In the genomic region with DNA sequence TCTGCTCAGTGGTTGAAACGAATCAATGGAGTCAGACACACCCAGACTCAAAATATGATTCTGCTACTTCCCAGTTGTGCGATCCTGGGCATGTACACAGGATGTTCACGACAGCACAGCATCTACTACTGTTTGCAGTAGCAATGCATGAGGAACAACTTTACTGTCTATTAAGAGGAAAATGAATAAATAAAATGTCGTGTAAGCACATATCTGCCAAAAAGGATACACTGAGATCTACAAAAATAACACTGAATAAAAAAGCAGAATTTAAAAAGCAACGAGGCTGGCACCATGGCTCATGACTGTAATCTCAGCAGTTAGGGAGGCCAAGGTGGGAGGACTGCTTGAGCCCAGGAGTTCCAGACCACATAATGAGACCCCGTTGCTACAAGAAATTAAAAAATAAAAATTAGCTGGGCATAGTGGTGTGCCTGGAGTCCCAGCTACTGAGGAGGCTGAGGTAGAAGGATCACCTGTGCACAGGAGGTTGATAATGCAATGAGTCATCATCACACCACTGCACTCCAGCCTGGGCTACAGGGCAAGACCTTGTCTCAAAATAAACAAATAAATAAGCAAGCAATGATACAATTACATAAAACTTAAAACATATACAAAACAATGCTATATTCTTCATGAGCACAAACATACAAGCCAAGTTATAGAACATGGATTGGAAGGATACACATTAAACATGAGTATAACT, we compare ENCODE assay signal across 17 cellular contexts. TPM values are rescaled to one million over a fixed set of nuclear protein-coding genes. Genes with fewer than 3 reads are reported as not detected.
DNase-seq lines count a peak whose midpoint lies in the region; ATAC-seq, FAIRE-seq and TF ChIP-seq lines count a peak whose summit lies in the region.
"Had no signal": no experiment of that assay in that cellular context is flagged by ENCODE, and none has a peak within 500 bp of the region (broad histone marks: within the 10 kb centered on the region; RNA-seq: fewer than 3 reads in every experiment).

No MANE protein-coding gene starts in this region.

- peaks cover 10% of the 10 kb centered on the region for H3K4me1 Mint-ChIP-seq in MCF 10A (ENCODE audit: insufficient read depth, unreplicated experiment)

- no peaks in the 10 kb centered on the region for H3K27me3 ChIP-seq in foreskin keratinocyte

- peak; percentile 64 for FAIRE-seq in GM12891 (lab: Jason Lieb, UNC)
- FAIRE-seq: G401.6 had no signal

- intact Hi-C loops in sciatic nerve (cut with DNase I) (no loop called here), MCF 10A (cut with micrococcal nuclease) (no loop called here)

- peaks cover 46% of the 10 kb centered on the region for H3K36me3 Mint-ChIP-seq in MCF 10A (ENCODE audit: insufficient read depth, unreplicated experiment)

- no peak overlapping the region for H3K27ac Mint-ChIP-seq in MCF 10A (ENCODE audit: low read depth, unreplicated experiment)

- no peak for DNase-seq in GM12891 (ENCODE audit: insufficient read length, low spot score)
- DNase-seq in foreskin keratinocyte, result no peak
- DNase-seq in NOMO-1 treated with DMSO at 0.1 percent for 48 hours (lab: John Stamatoyannopoulos, UW; ENCODE audit: unreplicated experiment), result no peak
- no peak for DNase-seq in sciatic nerve (ENCODE audit: low spot score)
- no peak for DNase-seq in MCF 10A (ENCODE audit: unreplicated experiment)
- DNase-seq: ACHN, AML-193, H9, NCI-H1105, NCI-H2107, NCI-H510A, NCI-H748 treated with DMSO at 0.1 percent for 48 hours, PC-3 had no signal

- TF ChIP-seq POLR2A in GM12891 (IDR thresholded peaks at IDR 0.05; ENCODE audit: low read depth, low read length), result no peak

- POLR2A ChIA-PET in MCF 10A (lab: Yijun Ruan, JAX), result interaction anchor here (1.6 kb wide), 1 partner anchor 11 kb away, joined by 3 read pairs; no protein-coding TSS in a partner anchor

- H3K27me3 Mint-ChIP-seq in MCF 10A (ENCODE audit: insufficient read depth, unreplicated experiment), result no peaks in the 10 kb centered on the region

- TF ChIP-seq CTCF in 22Rv1 (IDR thresholded peaks at IDR 0.05), result no peak
- TF ChIP-seq CTCF in VCaP (conservative IDR thresholded peaks at IDR 0.05), result no peak
- no peak for TF ChIP-seq CTCF in foreskin keratinocyte (conservative IDR thresholded peaks at IDR 0.05)
- TF ChIP-seq CTCF in MCF 10A (IDR thresholded peaks at IDR 0.05; ENCODE audit: unreplicated experiment), result no peak

- H3K27ac ChIP-seq in 22Rv1 (peak overlapping the region; percentile 40), VCaP (peak overlapping the region; percentile 30; the same call in 1 of the 2 replicates), foreskin keratinocyte (no peak overlapping the region)
- H3K27ac ChIP-seq: C4-2B had no signal

- ATAC-seq in foreskin keratinocyte, result peak; percentile 69
- no peak for ATAC-seq in sciatic nerve
- ATAC-seq: PC-3 had no signal

- no TSS peak for BruUV-seq in MCF 10A (replicated peaks; lab: Mats Ljungman, UMichigan)

- no peaks in the 10 kb centered on the region for H3K4me1 ChIP-seq in foreskin keratinocyte

- no peaks in the 10 kb centered on the region for H3K9me3 Mint-ChIP-seq in MCF 10A (ENCODE audit: unreplicated experiment)
- H3K9me3 Mint-ChIP-seq: H9 had no signal

- CTCF ChIA-PET in MCF 10A (lab: Yijun Ruan, JAX), result interaction anchor here (0.6 to 2.2 kb wide), 2 partner anchors 12 to 1354 kb away, joined by 4 to 8 read pairs; no protein-coding TSS in a partner anchor

- H3K4me3 Mint-ChIP-seq in MCF 10A (ENCODE audit: unreplicated experiment), result no peak overlapping the region
- H3K4me3 Mint-ChIP-seq: H9 had no signal

TF ChIP-seq in GM12891, 5 proteins besides CTCF, POLR2A, EP300 and RAD21:
- TF ChIP-seq SPI1 (IDR thresholded peaks at IDR 0.05; ENCODE audit: low read depth, low read length) (no peak), POU2F2 (IDR thresholded peaks at IDR 0.05; ENCODE audit: low read depth, low read length) (no peak), TAF1 (IDR thresholded peaks at IDR 0.05; ENCODE audit: low read depth, low read length) (no peak), POLR2AphosphoS5 (IDR thresholded peaks at IDR 0.05; ENCODE audit: low read depth, low read length) (no peak), PAX5 (IDR thresholded peaks at IDR 0.05; ENCODE audit: insufficient read depth, low read length, severe bottlenecking) (no peak)

RNA-seq across cellular contexts. Expression of a gene that starts 8.7 kb away (rescaled TPM):
- 17.8 TPM for polyA plus RNA-seq in GM12891 (2012; ENCODE audit: low read depth, missing spikeins)
- total RNA-seq in foreskin keratinocyte (28.4 and 29.9 TPM in 2 replicates), sciatic nerve (44.8 TPM), MCF 10A (2022) (80.2 and 95.0 TPM in 2 replicates)
- polyA plus RNA-seq in foreskin keratinocyte, result 4.8 and 6.2 TPM in 2 replicates

RNA-seq across cellular contexts. Expression of a gene that starts 14.3 kb away (rescaled TPM):
- polyA plus RNA-seq in GM12891 (2012; ENCODE audit: low read depth, missing spikeins), result 63.7 TPM
- total RNA-seq in foreskin keratinocyte (9.8 and 10.5 TPM in 2 replicates), sciatic nerve (33.6 TPM), MCF 10A (2022) (10.5 and 14.4 TPM in 2 replicates)
- 2.9 and 3.3 TPM in 2 replicates for polyA plus RNA-seq in foreskin keratinocyte

RNA-seq across cellular contexts. Expression of a gene that starts 52.0 kb away (rescaled TPM):
- polyA plus RNA-seq in GM12891 (2012; ENCODE audit: low read depth, missing spikeins), result 29.5 TPM
- total RNA-seq in foreskin keratinocyte (9.9 and 11.5 TPM in 2 replicates), sciatic nerve (22.7 TPM), MCF 10A (2022) (18.8 and 18.9 TPM in 2 replicates)
- polyA plus RNA-seq in foreskin keratinocyte, result 13.4 and 13.5 TPM in 2 replicates
